8 cellular contexts compared by ENCODE assay signal in genomic region chr1:23567996-23568607, GRCh38. TPM values are rescaled to one million over a fixed set of nuclear protein-coding genes. Genes with fewer than 3 reads are reported as not detected.
DNase-seq lines count a peak whose midpoint lies in the region; ATAC-seq and TF ChIP-seq lines count a peak whose summit lies in the region.

No MANE protein-coding gene starts in this region.

- no peak overlapping the region for H3K27ac Mint-ChIP-seq in activated naive CD4-positive, alpha-beta T cell treated with anti-CD3 and anti-CD28 coated beads for 36 hours
- H3K27ac Mint-ChIP-seq in mesothelial cell of epicardium = peak overlapping the region; percentile 100

- TF ChIP-seq POLR2A in upper lobe of left lung (IDR thresholded peaks at IDR 0.05) = no peak

- TF ChIP-seq CTCF in dorsolateral prefrontal cortex (IDR thresholded peaks at IDR 0.05 in 54 of 56, conservative IDR thresholded peaks at IDR 0.05 in 2 of 56; ENCODE audit: low read depth in 1 of 56, partially characterized antibody in 56 of 56) (no peak), mesothelial cell of epicardium (IDR thresholded peaks at IDR 0.05; ENCODE audit: unreplicated experiment) (no peak), upper lobe of left lung (IDR thresholded peaks at IDR 0.05) (no peak)

- no peaks in the 10 kb centered on the region for H3K36me3 Mint-ChIP-seq in activated naive CD4-positive, alpha-beta T cell treated with anti-CD3 and anti-CD28 coated beads for 36 hours (ENCODE audit: low read depth)
- no peaks in the 10 kb centered on the region for H3K36me3 Mint-ChIP-seq in mesothelial cell of epicardium

- peaks cover 14% of the 10 kb centered on the region for H3K4me1 Mint-ChIP-seq in activated naive CD4-positive, alpha-beta T cell treated with anti-CD3 and anti-CD28 coated beads for 36 hours (ENCODE audit: low read depth)
- peaks cover 56% of the 10 kb centered on the region for H3K4me1 Mint-ChIP-seq in mesothelial cell of epicardium

- H3K9me3 Mint-ChIP-seq in activated naive CD4-positive, alpha-beta T cell treated with anti-CD3 and anti-CD28 coated beads for 36 hours = no peaks in the 10 kb centered on the region
- no peaks in the 10 kb centered on the region for H3K9me3 Mint-ChIP-seq in mesothelial cell of epicardium

- peak overlapping the region; percentile 51 to 95 (median 90) for H3K27ac ChIP-seq in dorsolateral prefrontal cortex
- H3K27ac ChIP-seq in upper lobe of left lung = peak overlapping the region; percentile 84 to 96 (median 88)

- peaks cover 16 to 29% (median 20%) of the 10 kb centered on the region in 4 donors for H3K4me1 ChIP-seq in upper lobe of left lung

- CTCF ChIA-PET in activated naive CD4-positive, alpha-beta T cell treated with anti-CD3 and anti-CD28 coated beads for 36 hours (lab: Charles Lee) = interaction anchor here (0.7 kb wide), 1 partner anchor 9 kb away, joined by 4 read pairs; no protein-coding TSS in a partner anchor

- intact Hi-C loops in activated naive CD4-positive, alpha-beta T cell treated with anti-CD3 and anti-CD28 coated beads for 36 hours (cut with micrococcal nuclease) = no loop called here
- intact Hi-C loops in dorsolateral prefrontal cortex (cut with DNase I) = no loop called here

- peak overlapping the region; percentile 34 to 74 (median 60) for H3K4me3 ChIP-seq in dorsolateral prefrontal cortex
- peak overlapping the region in 3 of 4 donors; percentile 47 to 65 (median 65) for H3K4me3 ChIP-seq in upper lobe of left lung

- peak in 1 of 2 donors; percentile 51 for ATAC-seq in upper lobe of left lung (ENCODE audit: low FRiP score in 2 of 2)
- ATAC-seq in HG03378 (IDR thresholded peaks at IDR 0.05; ENCODE audit: unreplicated experiment) = no peak

- H3K27me3 ChIP-seq in dorsolateral prefrontal cortex (peaks cover 0 to 29% (median 0%) of the 10 kb centered on the region in 45 donors), upper lobe of left lung (peaks cover 0 to 7% (median 0%) of the 10 kb centered on the region in 4 donors)

- no peaks in the 10 kb centered on the region for H3K9me3 ChIP-seq in upper lobe of left lung

- H3K36me3 ChIP-seq in upper lobe of left lung = no peaks in the 10 kb centered on the region

- TF ChIP-seq EP300 in upper lobe of left lung (IDR thresholded peaks at IDR 0.05) = no peak

- H3K4me3 Mint-ChIP-seq in activated naive CD4-positive, alpha-beta T cell treated with anti-CD3 and anti-CD28 coated beads for 36 hours = peak overlapping the region; percentile 83
- peak overlapping the region; percentile 77 for H3K4me3 Mint-ChIP-seq in mesothelial cell of epicardium

- no peak for DNase-seq in activated naive CD4-positive, alpha-beta T cell treated with anti-CD3 and anti-CD28 coated beads for 36 hours
- no peak for DNase-seq in activated naive CD4-positive, alpha-beta T cell treated with anti-CD3 and anti-CD28 coated beads, Interleukin-2, amount 50 U/mL, for 16 hours
- DNase-seq in dorsolateral prefrontal cortex (peak in 9 of 10 donors; percentile 64 to 79 (median 70)), mesothelial cell of epicardium (ENCODE audit: low spot score in 2 of 2, unreplicated experiment in 2 of 2) (peak in 1 of 2 experiments; percentile 68), upper lobe of left lung (peak in 1 of 2 donors; percentile 86), NCI-H1092 (lab: John Stamatoyannopoulos, UW) (no peak), NCI-H524 treated with DMSO at 0.1 percent for 48 hours (lab: John Stamatoyannopoulos, UW) (no peak)

- peaks cover 9% of the 10 kb centered on the region for H3K27me3 Mint-ChIP-seq in activated naive CD4-positive, alpha-beta T cell treated with anti-CD3 and anti-CD28 coated beads for 36 hours (ENCODE audit: low read depth)
- H3K27me3 Mint-ChIP-seq in mesothelial cell of epicardium (ENCODE audit: low read depth) = no peaks in the 10 kb centered on the region

- WGBS in upper lobe of left lung, 2 donors = 0 to 1% methylated on average over 29 to 42 of the region's 66 CpGs

RNA-seq across cellular contexts. Expression of gene ID3, which starts 8.8 kb away (rescaled TPM):
- 10 to 100 TPM; 69.5 to 74.6 TPM for total RNA-seq in activated naive CD4-positive, alpha-beta T cell treated with anti-CD3 and anti-CD28 coated beads for 36 hours
- total RNA-seq in dorsolateral prefrontal cortex = 100 to 1,000 TPM in 13 of 120 experiments, 10 to 100 TPM in 107; 20.5 to 247 (median 59.8) TPM
- total RNA-seq in mesothelial cell of epicardium = 456 to 487 TPM (median 468 TPM) in 3 replicates
- total RNA-seq in upper lobe of left lung = 100 to 1,000 TPM in 4 of 6 donors, 10 to 100 TPM in 2; 75.4 to 269 (median 135) TPM

RNA-seq across cellular contexts. Expression of gene E2F2, which starts 37.1 kb away (rescaled TPM):
- total RNA-seq in activated naive CD4-positive, alpha-beta T cell treated with anti-CD3 and anti-CD28 coated beads for 36 hours = 10 to 100 TPM; 31.3 to 33.8 TPM
- 1 to 10 TPM in 1 of 120 experiments, under 1 TPM in 37, not detected in 82; 0.07 to 1.1 (median 0.15) TPM for total RNA-seq in dorsolateral prefrontal cortex
- 4.2 to 5.7 TPM (median 4.8 TPM) in 3 replicates for total RNA-seq in mesothelial cell of epicardium
- 1 to 10 TPM in 5 of 6 donors, under 1 TPM in 1; 0.69 to 1.9 (median 1.1) TPM for total RNA-seq in upper lobe of left lung

Comparison
In these comparisons a context has a peak if more than half of its experiments do, and no peak if none do; other contexts are left out.
1. DNase-seq: peak in dorsolateral prefrontal cortex (9 of 10); none in activated naive CD4-positive, alpha-beta T cell treated with anti-CD3 and anti-CD28 coated beads for 36 hours (single experiment), activated naive CD4-positive, alpha-beta T cell treated with anti-CD3 and anti-CD28 coated beads, Interleukin-2, amount 50 U/mL, for 16 hours (single experiment), NCI-H1092 (single experiment) and NCI-H524 treated with DMSO at 0.1 percent for 48 hours (single experiment).